Comparison of ENCODE assay signal across 1 cellular context in genomic region chr21:17794631-17795030, GRCh38.
TF ChIP-seq lines count a peak whose summit lies in the region.

No MANE protein-coding gene starts in this region.

TF ChIP-seq in GM12878, 131 proteins besides CTCF, POLR2A, EP300 and RAD21 (continued from another document):
- TF ChIP-seq, protein P1, sequence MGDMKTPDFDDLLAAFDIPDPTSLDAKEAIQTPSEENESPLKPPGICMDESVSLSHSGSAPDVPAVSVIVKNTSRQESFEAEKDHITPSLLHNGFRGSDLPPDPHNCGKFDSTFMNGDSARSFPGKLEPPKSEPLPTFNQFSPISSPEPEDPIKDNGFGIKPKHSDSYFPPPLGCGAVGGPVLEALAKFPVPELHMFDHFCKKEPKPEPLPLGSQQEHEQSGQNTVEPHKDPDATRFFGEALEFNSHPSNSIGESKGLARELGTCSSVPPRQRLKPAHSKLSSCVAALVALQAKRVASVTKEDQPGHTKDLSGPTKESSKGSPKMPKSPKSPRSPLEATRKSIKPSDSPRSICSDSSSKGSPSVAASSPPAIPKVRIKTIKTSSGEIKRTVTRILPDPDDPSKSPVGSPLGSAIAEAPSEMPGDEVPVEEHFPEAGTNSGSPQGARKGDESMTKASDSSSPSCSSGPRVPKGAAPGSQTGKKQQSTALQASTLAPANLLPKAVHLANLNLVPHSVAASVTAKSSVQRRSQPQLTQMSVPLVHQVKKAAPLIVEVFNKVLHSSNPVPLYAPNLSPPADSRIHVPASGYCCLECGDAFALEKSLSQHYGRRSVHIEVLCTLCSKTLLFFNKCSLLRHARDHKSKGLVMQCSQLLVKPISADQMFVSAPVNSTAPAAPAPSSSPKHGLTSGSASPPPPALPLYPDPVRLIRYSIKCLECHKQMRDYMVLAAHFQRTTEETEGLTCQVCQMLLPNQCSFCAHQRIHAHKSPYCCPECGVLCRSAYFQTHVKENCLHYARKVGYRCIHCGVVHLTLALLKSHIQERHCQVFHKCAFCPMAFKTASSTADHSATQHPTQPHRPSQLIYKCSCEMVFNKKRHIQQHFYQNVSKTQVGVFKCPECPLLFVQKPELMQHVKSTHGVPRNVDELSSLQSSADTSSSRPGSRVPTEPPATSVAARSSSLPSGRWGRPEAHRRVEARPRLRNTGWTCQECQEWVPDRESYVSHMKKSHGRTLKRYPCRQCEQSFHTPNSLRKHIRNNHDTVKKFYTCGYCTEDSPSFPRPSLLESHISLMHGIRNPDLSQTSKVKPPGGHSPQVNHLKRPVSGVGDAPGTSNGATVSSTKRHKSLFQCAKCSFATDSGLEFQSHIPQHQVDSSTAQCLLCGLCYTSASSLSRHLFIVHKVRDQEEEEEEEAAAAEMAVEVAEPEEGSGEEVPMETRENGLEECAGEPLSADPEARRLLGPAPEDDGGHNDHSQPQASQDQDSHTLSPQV (IDR thresholded peaks at IDR 0.05), result no peak
